In the genomic region with DNA sequence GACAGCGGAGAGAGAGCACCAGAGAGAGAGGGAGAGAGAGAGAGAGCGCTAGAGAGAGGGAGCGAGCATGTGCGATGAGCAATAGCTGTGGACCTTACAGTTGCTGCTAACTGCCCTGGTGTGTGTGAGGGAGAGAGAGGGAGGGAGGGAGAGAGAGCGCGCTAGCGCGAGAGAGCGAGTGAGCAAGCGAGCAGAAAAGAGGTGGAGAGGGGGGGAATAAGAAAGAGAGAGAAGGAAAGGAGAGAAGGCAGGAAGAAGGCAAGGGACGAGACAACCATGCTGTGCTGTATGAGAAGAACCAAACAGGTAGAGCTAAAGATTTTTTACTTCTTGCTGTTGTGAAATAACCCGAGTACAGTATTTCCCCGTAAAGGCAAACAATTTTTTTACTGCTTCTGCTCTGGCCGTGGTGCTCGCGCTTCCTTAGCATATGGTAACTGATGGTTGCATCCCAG, we compare ENCODE assay signal across 7 cellular contexts. TPM values are rescaled to one million over a fixed set of nuclear protein-coding genes. Genes with fewer than 3 reads are reported as not detected.
DNase-seq lines count a peak whose midpoint lies in the region; ATAC-seq, FAIRE-seq and TF ChIP-seq lines count a peak whose summit lies in the region.

A gene with protein sequence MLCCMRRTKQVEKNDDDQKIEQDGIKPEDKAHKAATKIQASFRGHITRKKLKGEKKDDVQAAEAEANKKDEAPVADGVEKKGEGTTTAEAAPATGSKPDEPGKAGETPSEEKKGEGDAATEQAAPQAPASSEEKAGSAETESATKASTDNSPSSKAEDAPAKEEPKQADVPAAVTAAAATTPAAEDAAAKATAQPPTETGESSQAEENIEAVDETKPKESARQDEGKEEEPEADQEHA (plus strand): TSS at position 97 of the 455 bp plus-strand sequence. CDS start 180 bp downstream, at position 277.

- CTCF ChIA-PET in endothelial cell of umbilical vein (lab: Charles Lee) = no interaction called here

- H2BK12ac ChIP-seq in H9 (ENCODE audit: insufficient read length, low read depth, low read length) = no peak within 1 kb of the TSS

- H3K9me3 ChIP-seq in H9 (ENCODE audit: control insufficient read depth, low read depth, low read length) (no peaks in the 10 kb centered on the region), endothelial cell of umbilical vein (replicated peaks; ENCODE audit: control insufficient read depth, insufficient read depth, low read length) (no peaks in the 10 kb centered on the region), tibial artery (no peaks in the 10 kb centered on the region)

- H3K36me3 ChIP-seq in endothelial cell of umbilical vein (ENCODE audit: control insufficient read depth in 2 of 2, extremely low read depth in 1 of 2, insufficient read depth in 2 of 2, low read length in 2 of 2) (no peaks in the 10 kb centered on the region), mesendoderm (ENCODE audit: control insufficient read depth, insufficient read depth, low read length) (no peaks in the 10 kb centered on the region), tibial artery (no peaks in the 10 kb centered on the region)

- peaks cover 36 to 44% of the 10 kb centered on the region in 2 experiments for H3K4me1 Mint-ChIP-seq in H9

- H3K4me2 ChIP-seq in H9 (ENCODE audit: insufficient read depth, insufficient read length, low read length) (peak within 1 kb of the TSS; percentile 97), endothelial cell of umbilical vein (ENCODE audit: insufficient read depth, low read length) (peak within 1 kb of the TSS; percentile 17), mesendoderm (ENCODE audit: low read length) (peak within 1 kb of the TSS; percentile 49)

- H3K4me1 ChIP-seq in H9 (ENCODE audit: insufficient read depth, low read length) (peaks cover 5% of the 10 kb centered on the region; the same call in 1 of the 2 replicates), endothelial cell of umbilical vein (ENCODE audit: control insufficient read depth, extremely low read depth, insufficient read depth, low read length) (no peaks in the 10 kb centered on the region), mesendoderm (ENCODE audit: control insufficient read depth, low read depth, low read length) (peaks cover 5% of the 10 kb centered on the region), tibial artery (peaks cover 0 to 22% (median 9%) of the 10 kb centered on the region in 4 donors)

- no peak for TF ChIP-seq CTCF in H9 (conservative IDR thresholded peaks at IDR 0.05)
- TF ChIP-seq CTCF in endothelial cell of umbilical vein (IDR thresholded peaks at IDR 0.05; ENCODE audit: extremely low read depth in 1 of 2, insufficient read depth in 1 of 2, low read depth in 1 of 2, low read length in 2 of 2) = no peak
- TF ChIP-seq CTCF in tibial artery (IDR thresholded peaks at IDR 0.05) = no peak

- no peaks in the 10 kb centered on the region; a peak in 1 of 5 replicates for H3K9me3 Mint-ChIP-seq in H9

- no peak within 1 kb of the TSS for H3K14ac ChIP-seq in H9 (ENCODE audit: insufficient read depth, low read length)

- H2AK5ac ChIP-seq in H9 (ENCODE audit: insufficient read length, low read length) (no peak within 1 kb of the TSS), mesendoderm (ENCODE audit: low read length) (no peak within 1 kb of the TSS)

- POLR2A ChIA-PET in endothelial cell of umbilical vein (lab: Charles Lee) = no interaction called here

- ATAC-seq in HG03175 (IDR thresholded peaks at IDR 0.05; ENCODE audit: unreplicated experiment) (no peak), HG02981 (IDR thresholded peaks at IDR 0.05; ENCODE audit: unreplicated experiment) (no peak)

- no peak within 1 kb of the TSS for H4K8ac ChIP-seq in H9 (replicated peaks; ENCODE audit: insufficient read length, low read depth, low read length)
- H4K8ac ChIP-seq in mesendoderm (ENCODE audit: low read depth, low read length) = no peak within 1 kb of the TSS

- no peak within 1 kb of the TSS for H3K4ac ChIP-seq in H9 (ENCODE audit: low read depth, low read length)
- H3K4ac ChIP-seq in mesendoderm (ENCODE audit: low read depth, low read length) = no peak within 1 kb of the TSS

- peaks cover 15% of the 10 kb centered on the region for H3K27me3 Mint-ChIP-seq in H9 (ENCODE audit: low read depth)

- H3K23ac ChIP-seq in H9 (ENCODE audit: insufficient read length, low read depth, low read length) = no peak within 1 kb of the TSS
- H3K23ac ChIP-seq in mesendoderm (ENCODE audit: low read length) = no peak within 1 kb of the TSS

- peak within 1 kb of the TSS; percentile 75 to 94 for H3K4me3 Mint-ChIP-seq in H9

- no peaks in the 10 kb centered on the region for H3K36me3 Mint-ChIP-seq in H9 (ENCODE audit: insufficient read depth in 1 of 3, low read depth in 3 of 3)

- H3K79me2 ChIP-seq in H9 (ENCODE audit: insufficient read depth, low read length) (no peaks in the 10 kb centered on the region), endothelial cell of umbilical vein (ENCODE audit: control insufficient read depth, insufficient read depth, low read length) (no peaks in the 10 kb centered on the region), mesendoderm (ENCODE audit: control insufficient read depth, insufficient read depth, low read length) (no peaks in the 10 kb centered on the region)

- no peak for FAIRE-seq in endothelial cell of umbilical vein (lab: Jason Lieb, UNC)

- H4K5ac ChIP-seq in H9 (ENCODE audit: insufficient read length, low read depth, low read length) (no peak within 1 kb of the TSS), mesendoderm (ENCODE audit: low read length) (no peak within 1 kb of the TSS)

- no peak within 1 kb of the TSS for H3K56ac ChIP-seq in H9 (ENCODE audit: insufficient read length, low read depth, low read length)
- peak within 1 kb of the TSS; percentile 62 for H3K56ac ChIP-seq in mesendoderm (ENCODE audit: low read length)

- no peaks in the 10 kb centered on the region for H3K9me1 ChIP-seq in endothelial cell of umbilical vein (replicated peaks; ENCODE audit: control insufficient read depth, extremely low read depth, insufficient read depth, low read length)

- peak within 1 kb of the TSS in 1 of 3 experiments; percentile 23 for H3K4me3 ChIP-seq in endothelial cell of umbilical vein (replicated peaks in 1 of 3; ENCODE audit: insufficient read depth in 1 of 3, low read depth in 1 of 3, low read length in 3 of 3)
- H3K4me3 ChIP-seq in mesendoderm (ENCODE audit: low read length) = peak within 1 kb of the TSS; percentile 50
- peak within 1 kb of the TSS; percentile 31 to 40 for H3K4me3 ChIP-seq in tibial artery

- DNase-seq in H9 (peak; percentile 85), NCI-H748 (lab: John Stamatoyannopoulos, UW; ENCODE audit: unreplicated experiment) (peak; percentile 77), endothelial cell of umbilical vein (ENCODE audit: low read depth, low spot score) (peak; percentile 23), mesendoderm (peak; percentile 94), tibial artery (peak; percentile 23 to 63)

- H3T11ph ChIP-seq in H9 (ENCODE audit: low read length) = no peak within 1 kb of the TSS

- TF ChIP-seq POLR2A in endothelial cell of umbilical vein (IDR thresholded peaks at IDR 0.05; ENCODE audit: low read depth, low read length) = no peak

- intact Hi-C loops in endothelial cell of umbilical vein (cut with micrococcal nuclease) (loop anchor here (5.0 kb wide), 1 partner anchor 176 kb away; no protein-coding TSS in a partner anchor), tibial artery (cut with DNase I; ENCODE audit: low total_unique reads) (loop anchor here (10.0 kb wide), 1 partner anchor 61 kb away; no protein-coding TSS in a partner anchor)

- H4K20me1 ChIP-seq in H9 (ENCODE audit: control insufficient read depth, insufficient read depth, insufficient read length) (no peaks in the 10 kb centered on the region), endothelial cell of umbilical vein (replicated peaks; ENCODE audit: control insufficient read depth, extremely low read depth, insufficient read depth, low read length) (no peaks in the 10 kb centered on the region)

- peak within 1 kb of the TSS; percentile 90 to 98 (median 91) for H3K27ac Mint-ChIP-seq in H9

- H3K23me2 ChIP-seq in H9 (ENCODE audit: insufficient read length, low read depth, low read length, poor library complexity, severe bottlenecking) = peaks cover 10% of the 10 kb centered on the region

- H2BK20ac ChIP-seq in H9 (ENCODE audit: low read depth, low read length, poor library complexity, severe bottlenecking) = no peak within 1 kb of the TSS

- H2AFZ ChIP-seq in H9 (ENCODE audit: low read length) = no peak within 1 kb of the TSS
- peak within 1 kb of the TSS; percentile 65 for H2AFZ ChIP-seq in endothelial cell of umbilical vein (ENCODE audit: low read depth, low read length)

- H2BK120ac ChIP-seq in H9 (ENCODE audit: low read depth, low read length, poor library complexity, severe bottlenecking) (no peak within 1 kb of the TSS), mesendoderm (ENCODE audit: low read depth, low read length) (no peak within 1 kb of the TSS)

- no peak within 1 kb of the TSS for H2BK15ac ChIP-seq in H9 (ENCODE audit: low read depth, low read length)
- H2BK15ac ChIP-seq in mesendoderm (replicated peaks; ENCODE audit: low read depth) = no peak within 1 kb of the TSS

- H3K27ac ChIP-seq in H9 (ENCODE audit: insufficient read length, low read depth, low read length) (peak within 1 kb of the TSS; percentile 53), endothelial cell of umbilical vein (ENCODE audit: insufficient read depth, low read depth, low read length) (no peak within 1 kb of the TSS), mesendoderm (ENCODE audit: low read depth, low read length) (no peak within 1 kb of the TSS), tibial artery (no peak within 1 kb of the TSS)

- H4K91ac ChIP-seq in H9 (ENCODE audit: insufficient read length, low read depth, low read length) = no peak within 1 kb of the TSS

- peak within 1 kb of the TSS; percentile 68 for H3K9ac ChIP-seq in H9 (ENCODE audit: extremely low read depth, insufficient read length, low read length)
- H3K9ac ChIP-seq in endothelial cell of umbilical vein (replicated peaks; ENCODE audit: extremely low read depth, insufficient read depth, low read length) = no peak within 1 kb of the TSS
- H3K9ac ChIP-seq in mesendoderm (ENCODE audit: low read length) = peak within 1 kb of the TSS; percentile 35

- H2BK5ac ChIP-seq in H9 (ENCODE audit: insufficient read length, low read length) (no peak within 1 kb of the TSS), mesendoderm (ENCODE audit: low read length) (peak within 1 kb of the TSS; percentile 15)

- peak within 1 kb of the TSS; percentile 73 for H3K18ac ChIP-seq in H9 (ENCODE audit: insufficient read length, low read depth, low read length)
- H3K18ac ChIP-seq in mesendoderm (ENCODE audit: low read length) = no peak within 1 kb of the TSS

- no TSS peak for BruUV-seq in endothelial cell of umbilical vein (replicated peaks; lab: Mats Ljungman, UMichigan)

- H3K79me1 ChIP-seq in H9 (ENCODE audit: insufficient read depth, low read depth, low read length, poor library complexity, severe bottlenecking) (no peaks in the 10 kb centered on the region), mesendoderm (ENCODE audit: low read length) (no peaks in the 10 kb centered on the region)

- H3K27me3 ChIP-seq in H9 (ENCODE audit: insufficient read depth, low read length) (no peaks in the 10 kb centered on the region), endothelial cell of umbilical vein (ENCODE audit: control insufficient read depth in 2 of 2, insufficient read depth in 2 of 2, low read length in 2 of 2) (peaks cover 18 to 19% of the 10 kb centered on the region in 2 experiments), mesendoderm (ENCODE audit: insufficient read depth, low read length, poor library complexity) (no peaks in the 10 kb centered on the region), tibial artery (peaks cover 0 to 16% of the 10 kb centered on the region in 2 donors)

- dilution Hi-C loops in endothelial cell of umbilical vein (cut with MboI; ENCODE audit: extremely low pct_ligation_motif_present, low sequenced_read_pairs) = no loop called here

- no CpG with 5 or more reads among the region's 16 CpGs for WGBS in H9 (ENCODE audit: extremely low coverage, insufficient read length, low lambda C conversion rate)
- no CpG with 5 or more reads among the region's 16 CpGs for WGBS in mesendoderm (ENCODE audit: extremely low coverage, insufficient coverage, low lambda C conversion rate)

RNA-seq across cellular contexts. Expression of the gene that starts here (rescaled TPM):
- 12.8 and 14.1 TPM in 2 replicates for total RNA-seq in H9 (2021)
- not detected in 2 replicates for total RNA-seq in endothelial cell of umbilical vein
- 0.06 TPM in 1 of 2 replicates, not detected in the other for polyA plus RNA-seq in endothelial cell of umbilical vein
- 0.04 and 0.07 TPM in 2 replicates for polyA plus RNA-seq in endothelial cell of umbilical vein (2011; cell fraction: cytosol; rRNA removed)
- not detected in 2 replicates for polyA plus RNA-seq in endothelial cell of umbilical vein (2011; cell fraction: nucleus; rRNA removed)
- polyA plus RNA-seq in endothelial cell of umbilical vein (2012) = not detected in 2 replicates
- polyA minus RNA-seq in endothelial cell of umbilical vein = not detected in 2 replicates
- polyA minus RNA-seq in endothelial cell of umbilical vein (2011; cell fraction: cytosol; rRNA and poly(A)+ RNA removed) = not detected
- polyA minus RNA-seq in endothelial cell of umbilical vein (2011; cell fraction: nucleus; rRNA and poly(A)+ RNA removed) = not detected in 2 replicates
- 76.5 TPM for polyA plus RNA-seq in mesendoderm (2013, experiment 1 of 2)
- 76.4 TPM for polyA plus RNA-seq in mesendoderm (2013, experiment 2 of 2)

Comparison
In these comparisons a context has a peak if more than half of its experiments do, and no peak if none do; other contexts are left out.
1. RNA of the gene that starts here (total RNA-seq): 12.8 to 14.1 TPM in H9; not detected in endothelial cell of umbilical vein; every median in the first group is over 10 times any median in the second.
2. Peak in DNase-seq and H3K4me2 ChIP-seq in endothelial cell of umbilical vein; RNA of the gene not detected or under 1 TPM.
3. DNase-seq: peak in every context shown above with its lines; median percentile 94 in mesendoderm; 85 in H9; 77 in NCI-H748; 43 in tibial artery; 23 in endothelial cell of umbilical vein.
4. H3K4me2 ChIP-seq: peak in every context shown above with its lines; median percentile 97 in H9; 49 in mesendoderm; 17 in endothelial cell of umbilical vein.